In genomic region chr19:2055871-2056809, GRCh38 we compare ENCODE assay signal across 8 cellular contexts. TPM values are rescaled to one million over a fixed set of nuclear protein-coding genes. Genes with fewer than 3 reads are reported as not detected.
DNase-seq lines count a peak whose midpoint lies in the region; ATAC-seq and TF ChIP-seq lines count a peak whose summit lies in the region.

No MANE protein-coding gene starts in this region.

- peaks cover 30% of the 10 kb centered on the region for H3F3A ChIP-seq in SU-DHL-6 (ENCODE audit: insufficient read depth)

- H3K27ac ChIP-seq in 22Rv1 (peak overlapping the region; percentile 31; the same call in 1 of the 2 replicates), SU-DHL-6 (ENCODE audit: low read depth, low read length) (peak overlapping the region; percentile 22; the same call in 1 of the 2 replicates)

- peak; percentile 55 for TF ChIP-seq POLR2A in GM18505 (IDR thresholded peaks at IDR 0.05; ENCODE audit: borderline replicate concordance, extremely low read depth, insufficient read depth, insufficient read length)

- DNase-seq in epithelial cell of esophagus (ENCODE audit: low read depth) (peak; percentile 51), neural crest cell (ENCODE audit: low read depth, low spot score) (no peak), DMS114 treated with DMSO at 0.1 percent for 48 hours (lab: John Stamatoyannopoulos, UW; ENCODE audit: unreplicated experiment) (no peak)

- H3K9ac ChIP-seq in SU-DHL-6 (ENCODE audit: low read length), result peak overlapping the region; percentile 3; the same call in 1 of the 2 replicates

- H4K20me1 ChIP-seq in SU-DHL-6 (ENCODE audit: low read depth, low read length), result no peaks in the 10 kb centered on the region

- H3K9me3 ChIP-seq in SU-DHL-6 (ENCODE audit: insufficient read depth, low read length), result no peaks in the 10 kb centered on the region

- peak overlapping the region; percentile 6 for H3K4me2 ChIP-seq in SU-DHL-6 (ENCODE audit: low read depth, low read length, poor library complexity, severe bottlenecking)

- H3K4me3 Mint-ChIP-seq in neural crest cell, result peak overlapping the region; percentile 54

- TF ChIP-seq CTCF in 22Rv1 (IDR thresholded peaks at IDR 0.05), result no peak
- no peak for TF ChIP-seq CTCF in SU-DHL-6 (IDR thresholded peaks at IDR 0.05; ENCODE audit: insufficient read depth, low read length, poor library complexity, severe bottlenecking)
- TF ChIP-seq CTCF in epithelial cell of esophagus (IDR thresholded peaks at IDR 0.05; ENCODE audit: insufficient read depth, low read depth, low read length, missing control alignments), result no peak
- no peak for TF ChIP-seq CTCF in neural crest cell (conservative IDR thresholded peaks at IDR 0.05)

- H3K9me2 ChIP-seq in SU-DHL-6 (replicated peaks; ENCODE audit: insufficient read depth, low read length), result no peaks in the 10 kb centered on the region

- H3K27me3 ChIP-seq in SU-DHL-6 (ENCODE audit: low read length), result no peaks in the 10 kb centered on the region

- ATAC-seq in GM18505 (IDR thresholded peaks at IDR 0.05; ENCODE audit: unreplicated experiment), result no peak
- no peak for ATAC-seq in HG03097 (IDR thresholded peaks at IDR 0.05; ENCODE audit: low FRiP score, unreplicated experiment)
- ATAC-seq in GM21825 (IDR thresholded peaks at IDR 0.05; ENCODE audit: unreplicated experiment), result no peak

- H3K27me3 Mint-ChIP-seq in neural crest cell (ENCODE audit: low read depth), result no peaks in the 10 kb centered on the region

- H3K27ac Mint-ChIP-seq in neural crest cell (ENCODE audit: unreplicated experiment), result peak overlapping the region; percentile 97

- no peak overlapping the region for H3K4me3 ChIP-seq in SU-DHL-6 (ENCODE audit: insufficient read depth, low read length, poor library complexity, severe bottlenecking)
- H3K4me3 ChIP-seq in epithelial cell of esophagus (ENCODE audit: low read length), result no peak overlapping the region

- peaks cover 21% of the 10 kb centered on the region for H3K4me1 Mint-ChIP-seq in neural crest cell

- H3K79me2 ChIP-seq in SU-DHL-6 (ENCODE audit: insufficient read depth, low read length), result no peaks in the 10 kb centered on the region

- H3K36me3 ChIP-seq in SU-DHL-6 (ENCODE audit: low read length), result no peaks in the 10 kb centered on the region

- no peaks in the 10 kb centered on the region for H3K36me3 Mint-ChIP-seq in neural crest cell (ENCODE audit: low read depth)

- H2AFZ ChIP-seq in SU-DHL-6 (ENCODE audit: low read depth, low read length, severe bottlenecking), result no peak overlapping the region

- H3K9me3 Mint-ChIP-seq in neural crest cell, result no peaks in the 10 kb centered on the region

RNA-seq across cellular contexts. Expression of gene MKNK2, which starts 5.1 kb away (rescaled TPM):
- total RNA-seq in neural crest cell, result 115 and 123 TPM in 2 replicates

RNA-seq across cellular contexts. Expression of gene MOB3A, which starts 40.0 kb away (rescaled TPM):
- total RNA-seq in neural crest cell, result 40.0 and 42.1 TPM in 2 replicates

RNA-seq across cellular contexts. Expression of gene IZUMO4, which starts 40.6 kb away (rescaled TPM):
- 5.5 and 5.6 TPM in 2 replicates for total RNA-seq in neural crest cell

RNA-seq across cellular contexts. Expression of gene BTBD2, which starts 40.6 kb away (rescaled TPM):
- total RNA-seq in neural crest cell, result 138 and 142 TPM in 2 replicates
